20 cellular contexts compared by ENCODE assay signal in the genomic region with DNA sequence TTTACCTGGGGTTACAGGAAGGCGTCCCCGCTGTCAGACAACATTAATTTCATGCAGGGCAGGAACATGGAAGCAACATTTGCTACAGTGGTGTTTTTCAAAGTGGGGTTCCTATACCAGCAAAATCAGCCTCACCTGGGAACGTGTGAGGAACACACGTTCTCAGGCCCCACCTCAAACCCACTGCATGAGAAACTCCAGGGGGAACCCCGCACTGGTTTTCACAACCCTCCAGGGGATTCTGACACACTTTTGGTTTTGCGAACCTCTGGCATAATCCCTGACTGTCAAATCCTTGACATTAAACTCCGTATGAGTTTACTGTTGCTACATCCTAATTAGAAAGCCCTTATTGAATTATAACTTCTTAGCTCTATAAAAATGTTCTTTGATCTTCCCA.
DNase-seq lines count a peak whose midpoint lies in the region; ATAC-seq and TF ChIP-seq lines count a peak whose summit lies in the region.
"Had no signal": no experiment of that assay in that cellular context is flagged by ENCODE, and none has a peak within 500 bp of the region (broad histone marks: within the 10 kb centered on the region; RNA-seq: fewer than 3 reads in every experiment).

No MANE protein-coding gene starts in this region.

- H3K27ac ChIP-seq in SJSA1 (peak overlapping the region; percentile 27; the same call in 1 of the 2 replicates), uterus (peak overlapping the region; percentile 75 to 77)
- H3K27ac ChIP-seq: brain microvascular endothelial cell had no signal

- DNase-seq in SJSA1 (ENCODE audit: low read depth in 1 of 2, low spot score in 2 of 2) = no peak
- DNase-seq in posterior vena cava (ENCODE audit: low spot score) = peak; percentile 36
- DNase-seq in uterus = peak in 1 of 2 donors; percentile 17
- no peak for DNase-seq in cerebellar nuclear complex (lab: John Stamatoyannopoulos, UW)
- no peak for DNase-seq in NCI-H510A treated with DMSO at 0.1 percent for 48 hours (lab: John Stamatoyannopoulos, UW)
- no peak for DNase-seq in activated CD8-positive, alpha-beta T cell treated with anti-CD3 and anti-CD28 coated beads, Interleukin-2, amount 10 ng/mL, durations not matched to agents 7 days and 5 days
- DNase-seq: activated CD4-positive, alpha-beta T cell treated with anti-CD3 and anti-CD28 coated beads, Interleukin-2, amount 50 U/mL, for 1 hour; activated gamma-delta T cell; brain microvascular endothelial cell; CD4-positive, alpha-beta memory T cell; effector memory CD8-positive, alpha-beta T cell; GF-D8; MG63; NCI-H1417 treated with DMSO at 0.1 percent for 48 hours; NCI-H510A had no signal

- H3K4me3 ChIP-seq in SJSA1 = no peak overlapping the region
- peak overlapping the region; percentile 10 for H3K4me3 ChIP-seq in iPS-15b (ENCODE audit: low read depth, low read length)
- no peak overlapping the region for H3K4me3 ChIP-seq in uterus
- H3K4me3 ChIP-seq: HAP-1, K562, MG63 had no signal

- no peak overlapping the region for H3K9ac ChIP-seq in iPS-15b (ENCODE audit: low read depth, low read length)

- H3K4me1 Mint-ChIP-seq in activated CD8-positive, alpha-beta T cell treated with anti-CD3 and anti-CD28 coated beads, Interleukin-2, amount 10 ng/mL, durations not matched to agents 7 days and 5 days (ENCODE audit: low read depth) = no peaks in the 10 kb centered on the region
- H3K4me1 Mint-ChIP-seq: CD4-positive, alpha-beta memory T cell; natural killer cell had no signal

- no peak overlapping the region for H3K4me3 Mint-ChIP-seq in activated CD8-positive, alpha-beta T cell treated with anti-CD3 and anti-CD28 coated beads, Interleukin-2, amount 10 ng/mL, durations not matched to agents 7 days and 5 days
- H3K4me3 Mint-ChIP-seq: CD4-positive, alpha-beta memory T cell; effector memory CD8-positive, alpha-beta T cell; natural killer cell had no signal

- POLR2A ChIA-PET in activated CD8-positive, alpha-beta T cell treated with anti-CD3 and anti-CD28 coated beads, Interleukin-2, amount 10 ng/mL, durations not matched to agents 7 days and 5 days (lab: Charles Lee) = no interaction called here

- no peaks in the 10 kb centered on the region for H3K9me3 Mint-ChIP-seq in activated CD8-positive, alpha-beta T cell treated with anti-CD3 and anti-CD28 coated beads, Interleukin-2, amount 10 ng/mL, durations not matched to agents 7 days and 5 days (ENCODE audit: insufficient read depth)
- H3K9me3 Mint-ChIP-seq: effector memory CD8-positive, alpha-beta T cell; natural killer cell had no signal

- no peak overlapping the region for H3K27ac Mint-ChIP-seq in activated CD8-positive, alpha-beta T cell treated with anti-CD3 and anti-CD28 coated beads, Interleukin-2, amount 10 ng/mL, durations not matched to agents 7 days and 5 days
- H3K27ac Mint-ChIP-seq: effector memory CD8-positive, alpha-beta T cell; natural killer cell had no signal

- no peak for ATAC-seq in activated CD8-positive, alpha-beta T cell treated with anti-CD3 and anti-CD28 coated beads, Interleukin-2, amount 10 ng/mL, durations not matched to agents 7 days and 5 days
- ATAC-seq: effector memory CD8-positive, alpha-beta T cell; K562; natural killer cell; SK-N-SH treated with all-trans-retinoic acid at 6 μM for 48 hours had no signal

- H3K4me1 ChIP-seq in SJSA1 (replicated peaks) (peaks cover 38% of the 10 kb centered on the region), iPS-15b (ENCODE audit: control insufficient read depth, insufficient read depth, low read length) (peaks cover 8% of the 10 kb centered on the region), uterus (peaks cover 0 to 6% of the 10 kb centered on the region in 2 donors)
- H3K4me1 ChIP-seq: HAP-1 had no signal

- H3K27me3 Mint-ChIP-seq in activated CD8-positive, alpha-beta T cell treated with anti-CD3 and anti-CD28 coated beads, Interleukin-2, amount 10 ng/mL, durations not matched to agents 7 days and 5 days (ENCODE audit: low read depth) = peaks cover 10% of the 10 kb centered on the region

- no peak for TF ChIP-seq CTCF in uterus (IDR thresholded peaks at IDR 0.05)

- no peaks in the 10 kb centered on the region; the same call in 1 of the 2 replicates for H3K9me3 ChIP-seq in SJSA1 (replicated peaks)
- H3K9me3 ChIP-seq in iPS-15b (ENCODE audit: control insufficient read depth, insufficient read depth, low read length) = no peaks in the 10 kb centered on the region
- no peaks in the 10 kb centered on the region for H3K9me3 ChIP-seq in uterus
- H3K9me3 ChIP-seq: HAP-1, MG63 had no signal

- no peaks in the 10 kb centered on the region for H3K36me3 Mint-ChIP-seq in activated CD8-positive, alpha-beta T cell treated with anti-CD3 and anti-CD28 coated beads, Interleukin-2, amount 10 ng/mL, durations not matched to agents 7 days and 5 days (ENCODE audit: low read depth)
- H3K36me3 Mint-ChIP-seq: CD4-positive, alpha-beta memory T cell; natural killer cell had no signal

- TF ChIP-seq POLR2A in uterus (IDR thresholded peaks at IDR 0.05) = no peak

- H3K36me3 ChIP-seq in SJSA1 (peaks cover 29% of the 10 kb centered on the region), iPS-15b (ENCODE audit: control insufficient read depth, insufficient read depth, low read length) (no peaks in the 10 kb centered on the region), uterus (no peaks in the 10 kb centered on the region)
- H3K36me3 ChIP-seq: brain microvascular endothelial cell, HAP-1 had no signal

- H3K27me3 ChIP-seq in SJSA1 (replicated peaks) (no peaks in the 10 kb centered on the region), iPS-15b (ENCODE audit: control insufficient read depth, insufficient read depth, low read length) (peaks cover 5% of the 10 kb centered on the region), uterus (no peaks in the 10 kb centered on the region)
- H3K27me3 ChIP-seq: brain microvascular endothelial cell, MG63 had no signal

- intact Hi-C loops in posterior vena cava (cut with DNase I) (no loop called here), uterus (cut with DNase I; ENCODE audit: low total_unique reads) (no loop called here)

- CTCF ChIA-PET in activated CD8-positive, alpha-beta T cell treated with anti-CD3 and anti-CD28 coated beads, Interleukin-2, amount 10 ng/mL, durations not matched to agents 7 days and 5 days (lab: Charles Lee) = interaction anchor here (2.2 kb wide), 1 partner anchor 212 kb away, joined by 6 read pairs; no protein-coding TSS in a partner anchor
